ENCODE assay signal across 1 cellular context in the genomic region with DNA sequence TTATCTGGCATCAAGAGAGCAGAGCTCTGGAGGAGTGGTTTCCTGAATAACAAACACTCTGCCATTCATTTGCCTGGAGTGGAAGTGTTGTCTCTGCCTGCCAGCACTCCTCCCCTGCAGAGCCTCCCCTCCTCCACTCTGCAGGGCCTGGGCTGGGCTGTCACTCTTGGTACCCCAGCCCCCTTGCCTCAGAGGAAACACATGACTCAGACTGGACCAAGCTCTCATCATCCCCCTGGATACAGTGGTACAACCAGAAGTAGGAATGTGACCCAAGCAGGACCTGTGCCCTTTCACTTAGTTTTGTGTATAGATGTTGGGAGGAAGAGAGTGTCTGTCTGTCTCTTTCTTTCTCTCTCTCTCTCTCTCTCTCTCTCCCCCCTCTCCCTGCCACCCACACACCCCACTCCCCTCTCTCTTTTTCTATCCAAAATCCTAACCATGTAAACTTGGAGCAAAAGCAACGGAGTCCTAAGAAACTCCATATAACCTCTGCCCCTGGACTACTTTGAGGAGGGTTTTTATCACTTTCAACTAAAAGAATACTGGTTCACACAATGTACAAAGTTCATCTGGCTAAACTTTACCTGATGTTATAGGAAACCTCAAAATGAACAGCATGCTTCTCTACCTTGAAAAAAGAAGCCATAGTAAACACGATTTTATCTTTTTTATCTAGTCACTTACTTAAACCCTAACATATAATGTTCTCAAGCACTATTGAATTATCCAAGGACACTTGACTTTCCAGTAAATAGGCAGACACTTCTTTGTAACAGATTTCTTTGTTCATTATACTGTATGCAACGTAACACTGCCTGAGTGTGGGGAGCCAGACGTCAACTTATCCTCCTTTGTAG.
TF ChIP-seq lines count a peak whose summit lies in the region.

No MANE protein-coding gene starts in this region.

TF ChIP-seq in H1, 55 proteins besides CTCF, POLR2A, EP300 and RAD21 (continued from another document):
- TF ChIP-seq, protein P1, sequence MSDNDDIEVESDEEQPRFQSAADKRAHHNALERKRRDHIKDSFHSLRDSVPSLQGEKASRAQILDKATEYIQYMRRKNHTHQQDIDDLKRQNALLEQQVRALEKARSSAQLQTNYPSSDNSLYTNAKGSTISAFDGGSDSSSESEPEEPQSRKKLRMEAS (IDR thresholded peaks at IDR 0.05): peak; percentile 53; the same call in 1 of the 2 replicates
- TF ChIP-seq JUND (IDR thresholded peaks at IDR 0.05; ENCODE audit: low read length) (peak; percentile 74; the same call in 1 of the 2 replicates), ASH2L (IDR thresholded peaks at IDR 0.05; ENCODE audit: low read length) (peak; percentile 59), EGR1 (IDR thresholded peaks at IDR 0.05; ENCODE audit: borderline replicate concordance, low read depth, low read length) (no peak), POU5F1 (IDR thresholded peaks at IDR 0.05; ENCODE audit: low read depth, low read length) (no peak), NRF1 (IDR thresholded peaks at IDR 0.05; ENCODE audit: low read depth, low read length) (no peak), CBX5 (IDR thresholded peaks at IDR 0.05; ENCODE audit: low read depth, low read length) (no peak), HDAC2 (IDR thresholded peaks at IDR 0.05; ENCODE audit: borderline replicate concordance in 1 of 2, low read depth in 2 of 2, low read length in 2 of 2) (no peak), RNF2 (IDR thresholded peaks at IDR 0.05; ENCODE audit: borderline replicate concordance, low read depth, low read length, missing control alignments, poor library complexity, severe bottlenecking) (no peak), TEAD4 (IDR thresholded peaks at IDR 0.05; ENCODE audit: low read depth, low read length) (no peak), SIN3A (conservative IDR thresholded peaks at IDR 0.05 in 1 of 2, IDR thresholded peaks at IDR 0.05 in 1 of 2; ENCODE audit: low read depth in 1 of 2, low read length in 2 of 2) (peak; percentile 61 to 82; a peak in 2 of 4 replicates), CREB1 (IDR thresholded peaks at IDR 0.05) (0 out of 2 replicates have a peak, but pooled peaks have one; percentile 15), KDM1A (IDR thresholded peaks at IDR 0.05; ENCODE audit: borderline replicate concordance, low read length) (no peak), BACH1 (IDR thresholded peaks at IDR 0.05; ENCODE audit: low read length) (0 out of 2 replicates have a peak, but pooled peaks have one; percentile 34), CTBP2 (IDR thresholded peaks at IDR 0.05; ENCODE audit: borderline replicate concordance, insufficient read depth, insufficient read length, low read length) (peak; percentile 81), KDM4A (IDR thresholded peaks at IDR 0.05; ENCODE audit: low read depth, low read length, severe bottlenecking) (no peak), CHD2 (IDR thresholded peaks at IDR 0.05; ENCODE audit: low read length) (peak; percentile 66; the same call in 1 of the 2 replicates), RXRA (IDR thresholded peaks at IDR 0.05; ENCODE audit: insufficient read depth, low read depth, low read length) (0 out of 2 replicates have a peak, but pooled peaks have one; percentile 22), SP1 (IDR thresholded peaks at IDR 0.05; ENCODE audit: low read depth, low read length) (peak; percentile 61; the same call in 1 of the 2 replicates), TBP (IDR thresholded peaks at IDR 0.05; ENCODE audit: low read depth, low read length) (no peak), NANOG (IDR thresholded peaks at IDR 0.05; ENCODE audit: insufficient read depth, low read depth, low read length, poor library complexity, severe bottlenecking) (peak; percentile 59)
- TF ChIP-seq, protein P2, sequence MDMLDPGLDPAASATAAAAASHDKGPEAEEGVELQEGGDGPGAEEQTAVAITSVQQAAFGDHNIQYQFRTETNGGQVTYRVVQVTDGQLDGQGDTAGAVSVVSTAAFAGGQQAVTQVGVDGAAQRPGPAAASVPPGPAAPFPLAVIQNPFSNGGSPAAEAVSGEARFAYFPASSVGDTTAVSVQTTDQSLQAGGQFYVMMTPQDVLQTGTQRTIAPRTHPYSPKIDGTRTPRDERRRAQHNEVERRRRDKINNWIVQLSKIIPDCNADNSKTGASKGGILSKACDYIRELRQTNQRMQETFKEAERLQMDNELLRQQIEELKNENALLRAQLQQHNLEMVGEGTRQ (IDR thresholded peaks at IDR 0.05; ENCODE audit: low read length): 0 out of 2 replicates have a peak, but pooled peaks have one; percentile 27
